In genomic region chr14:60093088-60093487, GRCh38 we compare ENCODE assay signal across 9 cellular contexts. TPM values are rescaled to one million over a fixed set of nuclear protein-coding genes. Genes with fewer than 3 reads are reported as not detected.
DNase-seq lines count a peak whose midpoint lies in the region; ATAC-seq and TF ChIP-seq lines count a peak whose summit lies in the region.
"Had no signal": no experiment of that assay in that cellular context is flagged by ENCODE, and none has a peak within 500 bp of the region (broad histone marks: within the 10 kb centered on the region; RNA-seq: fewer than 3 reads in every experiment).

No MANE protein-coding gene starts in this region.

- POLR2A ChIA-PET in HEK293T (lab: Yijun Ruan, JAX): interaction anchor here (1.2 to 2.4 kb wide), 4 partner anchors 69 to 155 kb away, joined by 3 to 14 read pairs (median 9); partner anchors contain the start of genes DHRS7 and PPM1A

- CTCF ChIA-PET in HEK293T (lab: Yijun Ruan, JAX): no interaction called here

- no peaks in the 10 kb centered on the region for H3K36me3 ChIP-seq in H7 (replicated peaks; ENCODE audit: control insufficient read depth, insufficient read depth, low read length)
- peaks cover 10% of the 10 kb centered on the region for H3K36me3 ChIP-seq in skeletal muscle satellite cell (ENCODE audit: insufficient read depth, low read length)

- H3K4me3 ChIP-seq in H7 (ENCODE audit: insufficient read depth, low read depth, low read length): peak overlapping the region; percentile 82
- H3K4me3 ChIP-seq in fibroblast of the aortic adventitia (ENCODE audit: low read depth, low read length): peak overlapping the region; percentile 93
- H3K4me3 ChIP-seq in skeletal muscle satellite cell (ENCODE audit: low read length): peak overlapping the region; percentile 83

- peak overlapping the region; percentile 97 for H3K4me3 Mint-ChIP-seq in T-helper 17 cell

- no peaks in the 10 kb centered on the region for H3K27me3 ChIP-seq in H7 (ENCODE audit: control insufficient read depth, insufficient read depth, low read length)
- H3K27me3 ChIP-seq in skeletal muscle satellite cell (ENCODE audit: control insufficient read depth, insufficient read depth, low read length): no peaks in the 10 kb centered on the region

- ATAC-seq in T-helper 17 cell (no peak), GM21360 (IDR thresholded peaks at IDR 0.05; ENCODE audit: unreplicated experiment) (no peak), HG03439 (IDR thresholded peaks at IDR 0.05; ENCODE audit: unreplicated experiment) (no peak)

- H3K4me1 ChIP-seq in skeletal muscle satellite cell (ENCODE audit: control insufficient read depth, insufficient read depth, low read length): peaks cover 30% of the 10 kb centered on the region

- peak overlapping the region; percentile 79 for H3K4me2 ChIP-seq in skeletal muscle satellite cell (ENCODE audit: low read length)

- DNase-seq in H7: no peak
- no peak for DNase-seq in T-helper 17 cell
- peak; percentile 16 for DNase-seq in fibroblast of the aortic adventitia (ENCODE audit: low read depth)
- no peak for DNase-seq in HEK293T (ENCODE audit: extremely low spot score)
- no peak for DNase-seq in T1000 (lab: John Stamatoyannopoulos, UW)
- DNase-seq: NCI-H1092 had no signal

- peaks cover 7% of the 10 kb centered on the region for H3K36me3 Mint-ChIP-seq in T-helper 17 cell (ENCODE audit: low read depth)

- H3K9ac ChIP-seq in skeletal muscle satellite cell (ENCODE audit: low read depth, low read length): peak overlapping the region; percentile 96

- TF ChIP-seq CTCF in fibroblast of the aortic adventitia (IDR thresholded peaks at IDR 0.05; ENCODE audit: insufficient read depth, low read length): no peak

- peaks cover 45% of the 10 kb centered on the region for H3K4me1 Mint-ChIP-seq in T-helper 17 cell

- no peaks in the 10 kb centered on the region for H3K9me3 ChIP-seq in T-helper 17 cell (ENCODE audit: control insufficient read depth, low read length, poor library complexity, severe bottlenecking)
- no peaks in the 10 kb centered on the region for H3K9me3 ChIP-seq in skeletal muscle satellite cell (replicated peaks; ENCODE audit: low read length)

- peak overlapping the region; percentile 98 for H3K27ac Mint-ChIP-seq in T-helper 17 cell

- no peaks in the 10 kb centered on the region for H3K27me3 Mint-ChIP-seq in T-helper 17 cell

TF ChIP-seq in HEK293T, 16 proteins besides CTCF, POLR2A, EP300 and RAD21:
- TF ChIP-seq FOXM1 (IDR thresholded peaks at IDR 0.05; ENCODE audit: borderline replicate concordance) (no peak), PKNOX1 (IDR thresholded peaks at IDR 0.05) (no peak), BHLHE40 (IDR thresholded peaks at IDR 0.05; ENCODE audit: borderline replicate concordance) (no peak), ELF4 (IDR thresholded peaks at IDR 0.05) (no peak), FOXA1 (IDR thresholded peaks at IDR 0.05) (no peak), TARDBP (IDR thresholded peaks at IDR 0.05) (no peak), LEF1 (IDR thresholded peaks at IDR 0.05; ENCODE audit: borderline replicate concordance) (no peak)

RNA-seq across cellular contexts. Expression of gene PCNX4, which starts 1.4 kb away (rescaled TPM):
- 33.9 and 35.5 TPM in 2 replicates for total RNA-seq in H7 (2014; rRNA removed; shearing (Covaris generic))
- total RNA-seq in T-helper 17 cell: 10 to 100 TPM; 27.7 to 35.3 TPM
- total RNA-seq in fibroblast of the aortic adventitia (ENCODE audit: low replicate concordance): 114 and 256 TPM in 2 replicates
- total RNA-seq in skeletal muscle satellite cell (2012; rRNA removed): 51.5 and 63.6 TPM in 2 replicates
